In the genomic region with DNA sequence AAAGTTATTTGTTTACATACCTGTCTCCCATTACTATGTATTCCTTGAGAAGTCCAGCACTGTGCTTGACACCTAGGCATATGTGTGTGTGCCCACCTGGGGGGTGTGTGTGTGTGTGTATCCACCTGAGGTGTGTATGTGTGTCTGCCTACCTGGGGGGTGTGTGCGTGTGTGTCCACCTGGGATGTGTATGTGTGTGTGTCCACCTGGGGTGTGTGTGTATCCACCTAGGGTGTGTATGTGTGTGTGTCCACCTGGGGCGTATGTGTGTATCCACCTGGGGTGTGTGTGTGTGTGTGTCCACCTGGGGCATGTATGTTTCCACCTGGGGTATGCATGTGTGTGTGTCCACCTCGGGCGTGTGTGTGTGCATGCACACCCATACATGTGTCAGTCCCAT, we compare ENCODE assay signal across 13 cellular contexts.
DNase-seq lines count a peak whose midpoint lies in the region; ATAC-seq and TF ChIP-seq lines count a peak whose summit lies in the region.
"Had no signal": no experiment of that assay in that cellular context is flagged by ENCODE, and none has a peak within 500 bp of the region (broad histone marks: within the 10 kb centered on the region; RNA-seq: fewer than 3 reads in every experiment).

No MANE protein-coding gene starts in this region.

- POLR2A ChIA-PET in WTC11 (lab: Charles Lee), result no interaction called here

- no peak overlapping the region for H3K4me2 ChIP-seq in trophoblast cell (ENCODE audit: low read length)
- H3K4me2 ChIP-seq: A549 had no signal

- H3K4me3 Mint-ChIP-seq in WTC11, result no peak overlapping the region
- no peak overlapping the region for H3K4me3 Mint-ChIP-seq in endodermal cell
- no peak overlapping the region for H3K4me3 Mint-ChIP-seq in activated T-helper 1 cell treated with anti-CD3 and anti-CD28 coated beads, Interleukin-12 subunit alpha, Interleukin-12 subunit beta, Interleukin-2, Interleukin-4 antibody, amounts not matched to agents 30 ng/mL and 10 ng/mL and 1 ng/mL, durations not matched to agents 14 hours and 24 hours and 36 hours
- H3K4me3 Mint-ChIP-seq: CD4-positive, alpha-beta memory T cell had no signal

- H3K27me3 ChIP-seq in endodermal cell (ENCODE audit: control insufficient read depth, insufficient read depth, low read length, poor library complexity, severe bottlenecking) (no peaks in the 10 kb centered on the region), trophoblast cell (ENCODE audit: insufficient read depth, low read length) (no peaks in the 10 kb centered on the region), gastrocnemius medialis (no peaks in the 10 kb centered on the region)

- TF ChIP-seq CTCF in WTC11 (IDR thresholded peaks at IDR 0.05), result no peak
- TF ChIP-seq CTCF in endodermal cell (conservative IDR thresholded peaks at IDR 0.05), result no peak
- TF ChIP-seq CTCF in gastrocnemius medialis (IDR thresholded peaks at IDR 0.05 in 4 of 5, conservative IDR thresholded peaks at IDR 0.05 in 1 of 5), result no peak

- peaks cover 50% of the 10 kb centered on the region for H3K4me1 Mint-ChIP-seq in WTC11
- H3K4me1 Mint-ChIP-seq in endodermal cell, result peaks cover 20% of the 10 kb centered on the region
- no peaks in the 10 kb centered on the region for H3K4me1 Mint-ChIP-seq in activated T-helper 1 cell treated with anti-CD3 and anti-CD28 coated beads, Interleukin-12 subunit alpha, Interleukin-12 subunit beta, Interleukin-2, Interleukin-4 antibody, amounts not matched to agents 30 ng/mL and 10 ng/mL and 1 ng/mL, durations not matched to agents 14 hours and 24 hours and 36 hours (ENCODE audit: low read depth)

- H3K36me3 ChIP-seq in endodermal cell (ENCODE audit: control insufficient read depth, insufficient read depth, low read length) (no peaks in the 10 kb centered on the region), trophoblast cell (ENCODE audit: control insufficient read depth in 1 of 2, insufficient read depth in 2 of 2, low read length in 2 of 2) (no peaks in the 10 kb centered on the region), gastrocnemius medialis (no peaks in the 10 kb centered on the region)
- H3K36me3 ChIP-seq: BE2C had no signal

- H3K79me1 ChIP-seq in trophoblast cell (ENCODE audit: low read length), result no peaks in the 10 kb centered on the region

- no peak overlapping the region for H3K4me3 ChIP-seq in endodermal cell (ENCODE audit: low read length)
- peak overlapping the region; percentile 43 for H3K4me3 ChIP-seq in trophoblast cell (ENCODE audit: low read depth, low read length)
- no peak overlapping the region for H3K4me3 ChIP-seq in gastrocnemius medialis
- H3K4me3 ChIP-seq: A549 had no signal

- H3K18ac ChIP-seq in trophoblast cell (ENCODE audit: low read length), result no peak overlapping the region

- DNase-seq in WTC11 (ENCODE audit: low spot score), result no peak
- DNase-seq in endodermal cell, result peak; percentile 41
- no peak for DNase-seq in trophoblast cell
- DNase-seq in cerebellum (ENCODE audit: low spot score), result no peak
- DNase-seq in gastrocnemius medialis, result no peak
- no peak for DNase-seq in activated T-helper 1 cell treated with anti-CD3 and anti-CD28 coated beads, Interleukin-12 subunit alpha, Interleukin-12 subunit beta, Interleukin-2, Interleukin-4 antibody, amounts not matched to agents 30 ng/mL and 10 ng/mL and 1 ng/mL, durations not matched to agents 14 hours and 24 hours and 36 hours (ENCODE audit: low spot score)
- DNase-seq: BE2C; CD4-positive, alpha-beta memory T cell; DMS79 had no signal

- no peak overlapping the region for H4K91ac ChIP-seq in trophoblast cell (ENCODE audit: low read depth, low read length)

- 95% methylated on average over 4 of the region's 4 CpGs; no CpG with 5 or more reads in 1 of the 2 experiments for WGBS in endodermal cell (ENCODE audit: insufficient coverage in 1 of 2, insufficient read length in 1 of 2), 2 experiments
- WGBS in trophoblast cell (ENCODE audit: extremely low coverage, insufficient coverage, insufficient read length), result no CpG with 5 or more reads among the region's 4 CpGs

- H4K12ac ChIP-seq in trophoblast cell (ENCODE audit: low read depth, low read length), result no peak overlapping the region

- ATAC-seq in WTC11 (no peak), gastrocnemius medialis (no peak)
- ATAC-seq: A549, HCT116, HepG2 had no signal

- intact Hi-C loops in gastrocnemius medialis (cut with DNase I; ENCODE audit: low total_unique reads), result no loop called here
- intact Hi-C loops in activated T-helper 1 cell treated with anti-CD3 and anti-CD28 coated beads, Interleukin-12 subunit alpha, Interleukin-12 subunit beta, Interleukin-2, Interleukin-4 antibody, amounts not matched to agents 30 ng/mL and 10 ng/mL and 1 ng/mL, durations not matched to agents 14 hours and 24 hours and 36 hours (cut with micrococcal nuclease), result no loop called here

- H3K27me3 Mint-ChIP-seq in WTC11 (ENCODE audit: low read depth), result peaks cover 18% of the 10 kb centered on the region
- H3K27me3 Mint-ChIP-seq in endodermal cell (ENCODE audit: insufficient read depth), result peaks cover 7% of the 10 kb centered on the region
- H3K27me3 Mint-ChIP-seq in activated T-helper 1 cell treated with anti-CD3 and anti-CD28 coated beads, Interleukin-12 subunit alpha, Interleukin-12 subunit beta, Interleukin-2, Interleukin-4 antibody, amounts not matched to agents 30 ng/mL and 10 ng/mL and 1 ng/mL, durations not matched to agents 14 hours and 24 hours and 36 hours (ENCODE audit: insufficient read depth), result no peaks in the 10 kb centered on the region
- H3K27me3 Mint-ChIP-seq: CD4-positive, alpha-beta memory T cell had no signal

- H3K9me3 Mint-ChIP-seq in WTC11 (peaks cover 8% of the 10 kb centered on the region; the same call in 1 of the 2 replicates), endodermal cell (peaks cover 10% of the 10 kb centered on the region)
- no peaks in the 10 kb centered on the region for H3K9me3 Mint-ChIP-seq in activated T-helper 1 cell treated with anti-CD3 and anti-CD28 coated beads, Interleukin-12 subunit alpha, Interleukin-12 subunit beta, Interleukin-2, Interleukin-4 antibody, amounts not matched to agents 30 ng/mL and 10 ng/mL and 1 ng/mL, durations not matched to agents 14 hours and 24 hours and 36 hours

- H2AK5ac ChIP-seq in trophoblast cell (ENCODE audit: low read length), result no peak overlapping the region

- TF ChIP-seq POLR2A in gastrocnemius medialis (IDR thresholded peaks at IDR 0.05), result no peak

- no peaks in the 10 kb centered on the region for H3K9me3 ChIP-seq in endodermal cell (ENCODE audit: control insufficient read depth, low read length)
- no peaks in the 10 kb centered on the region for H3K9me3 ChIP-seq in trophoblast cell (ENCODE audit: insufficient read depth, low read depth, low read length)
- H3K9me3 ChIP-seq in gastrocnemius medialis, result no peaks in the 10 kb centered on the region
- H3K9me3 ChIP-seq: A549, BE2C had no signal

- H2AFZ ChIP-seq in trophoblast cell (ENCODE audit: insufficient read depth, low read length, poor library complexity), result no peak overlapping the region

- H2BK5ac ChIP-seq in trophoblast cell (ENCODE audit: low read depth, low read length, poor library complexity), result no peak overlapping the region

- H3K23ac ChIP-seq in trophoblast cell (ENCODE audit: low read length), result no peak overlapping the region

- H3K4me1 ChIP-seq in endodermal cell (ENCODE audit: control insufficient read depth, insufficient read depth, low read length) (no peaks in the 10 kb centered on the region), trophoblast cell (ENCODE audit: control insufficient read depth in 1 of 2, insufficient read depth in 2 of 2, low read length in 2 of 2) (no peaks in the 10 kb centered on the region), gastrocnemius medialis (no peaks in the 10 kb centered on the region)
- H3K4me1 ChIP-seq: A549, BE2C had no signal

- H3K9ac ChIP-seq in endodermal cell (ENCODE audit: extremely low read depth, low read length, poor library complexity, severe bottlenecking), result no peak overlapping the region
- H3K9ac ChIP-seq in trophoblast cell (ENCODE audit: low read length), result no peak overlapping the region

- H3K27ac Mint-ChIP-seq in WTC11 (peak overlapping the region; percentile 47; the same call in 1 of the 2 replicates), endodermal cell (no peak overlapping the region)
- no peak overlapping the region for H3K27ac Mint-ChIP-seq in activated T-helper 1 cell treated with anti-CD3 and anti-CD28 coated beads, Interleukin-12 subunit alpha, Interleukin-12 subunit beta, Interleukin-2, Interleukin-4 antibody, amounts not matched to agents 30 ng/mL and 10 ng/mL and 1 ng/mL, durations not matched to agents 14 hours and 24 hours and 36 hours
- H3K27ac Mint-ChIP-seq: CD4-positive, alpha-beta memory T cell had no signal

- no peak overlapping the region for H3K14ac ChIP-seq in trophoblast cell (ENCODE audit: low read length)

- H4K8ac ChIP-seq in trophoblast cell (ENCODE audit: low read depth, low read length), result no peak overlapping the region

- in situ Hi-C loops in gastrocnemius medialis (cut with MboI; ENCODE audit: low sequenced_read_pairs in 4 of 4), result no loop called here

- H3K27ac ChIP-seq in endodermal cell (ENCODE audit: low read depth, low read length) (no peak overlapping the region), trophoblast cell (ENCODE audit: low read depth, low read length) (no peak overlapping the region), gastrocnemius medialis (no peak overlapping the region)
- H3K27ac ChIP-seq: A549, C4-2B had no signal

- no peak overlapping the region for H3K4ac ChIP-seq in trophoblast cell (ENCODE audit: low read depth, low read length)

- H3K79me2 ChIP-seq in trophoblast cell (ENCODE audit: control insufficient read depth, insufficient read depth, low read length, poor library complexity), result no peaks in the 10 kb centered on the region

- H3K36me3 Mint-ChIP-seq in WTC11 (0 out of 2 replicates have a peak, but pooled peaks cover 4% of the 10 kb centered on the region), endodermal cell (ENCODE audit: low read depth) (no peaks in the 10 kb centered on the region)
- no peaks in the 10 kb centered on the region for H3K36me3 Mint-ChIP-seq in activated T-helper 1 cell treated with anti-CD3 and anti-CD28 coated beads, Interleukin-12 subunit alpha, Interleukin-12 subunit beta, Interleukin-2, Interleukin-4 antibody, amounts not matched to agents 30 ng/mL and 10 ng/mL and 1 ng/mL, durations not matched to agents 14 hours and 24 hours and 36 hours (ENCODE audit: low read depth)
- H3K36me3 Mint-ChIP-seq: CD4-positive, alpha-beta memory T cell had no signal

- no peak overlapping the region for H2BK120ac ChIP-seq in trophoblast cell (ENCODE audit: insufficient read depth, low read length, poor library complexity)

- CTCF ChIA-PET in WTC11 (lab: Charles Lee), result no interaction called here

- H2BK12ac ChIP-seq in trophoblast cell (ENCODE audit: low read length), result no peak overlapping the region

TF ChIP-seq in WTC11, 78 proteins besides CTCF, POLR2A, EP300 and RAD21 (continues in another document):
- TF ChIP-seq GRHL2 (CRISPR knock-in tag; IDR thresholded peaks at IDR 0.05; ENCODE audit: insufficient replicate concordance, severe bottlenecking), result no peak
- TF ChIP-seq, protein P1, sequence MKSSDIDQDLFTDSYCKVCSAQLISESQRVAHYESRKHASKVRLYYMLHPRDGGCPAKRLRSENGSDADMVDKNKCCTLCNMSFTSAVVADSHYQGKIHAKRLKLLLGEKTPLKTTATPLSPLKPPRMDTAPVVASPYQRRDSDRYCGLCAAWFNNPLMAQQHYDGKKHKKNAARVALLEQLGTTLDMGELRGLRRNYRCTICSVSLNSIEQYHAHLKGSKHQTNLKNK (CRISPR knock-in tag; IDR thresholded peaks at IDR 0.05), result no peak
